In the genomic region with DNA sequence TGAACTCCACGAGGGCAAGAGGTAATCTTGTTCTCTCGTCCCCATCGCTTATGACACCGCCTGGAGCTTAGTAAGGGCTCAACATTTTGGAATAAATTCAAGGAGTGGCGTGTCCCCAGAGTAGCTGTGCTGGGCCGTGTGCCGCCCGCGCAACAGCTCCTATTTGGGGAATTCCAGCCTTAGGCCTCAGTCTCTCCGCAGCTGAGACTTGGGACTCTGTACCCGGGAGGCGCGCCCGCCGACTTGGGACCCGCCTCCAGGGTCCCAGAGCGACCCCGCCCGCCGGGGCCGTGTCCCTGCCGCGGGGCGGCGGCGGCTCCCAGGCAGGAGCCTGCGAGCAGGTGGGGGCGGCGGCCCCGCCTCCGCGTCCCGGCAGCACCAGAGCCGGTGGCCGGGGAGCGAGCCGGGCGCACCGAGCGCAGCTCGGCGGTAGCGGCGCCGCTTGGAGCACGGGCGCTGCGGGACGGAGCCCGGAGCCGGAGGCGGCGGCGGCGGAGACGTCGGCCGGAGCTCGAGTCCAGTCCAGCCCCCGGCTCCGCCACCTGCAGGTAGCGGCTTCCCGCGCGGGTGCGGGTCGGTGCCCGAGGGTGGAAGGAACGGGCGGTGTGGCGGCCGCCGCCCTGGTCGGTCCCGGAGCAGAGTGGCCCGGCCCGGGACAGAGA, we compare ENCODE assay signal across 8 cellular contexts. TPM values are rescaled to one million over a fixed set of nuclear protein-coding genes. Genes with fewer than 3 reads are reported as not detected.
A peak's percentile ranks its signal among the peaks of the same experiment; 100 is the strongest.
DNase-seq lines count a peak whose midpoint lies in the region; ATAC-seq and TF ChIP-seq lines count a peak whose summit lies in the region.

A gene with protein sequence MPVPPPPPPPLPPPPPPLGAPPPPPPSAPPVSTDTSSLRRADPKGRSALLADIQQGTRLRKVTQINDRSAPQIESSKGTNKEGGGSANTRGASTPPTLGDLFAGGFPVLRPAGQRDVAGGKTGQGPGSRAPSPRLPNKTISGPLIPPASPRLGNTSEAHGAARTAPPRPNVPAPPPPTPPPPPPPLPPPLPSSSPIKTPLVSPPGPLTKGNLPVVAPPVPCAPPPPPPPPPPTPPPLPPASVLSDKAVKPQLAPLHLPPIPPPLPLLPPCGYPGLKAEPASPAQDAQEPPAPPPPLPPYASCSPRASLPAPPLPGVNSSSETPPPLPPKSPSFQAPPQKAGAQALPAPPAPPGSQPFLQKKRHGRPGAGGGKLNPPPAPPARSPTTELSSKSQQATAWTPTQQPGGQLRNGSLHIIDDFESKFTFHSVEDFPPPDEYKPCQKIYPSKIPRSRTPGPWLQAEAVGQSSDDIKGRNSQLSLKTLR (plus strand): TSS at position 378 of the 662 bp plus-strand sequence. CDS start 28,217 bp downstream, outside the sequence.

- BruUV-seq in MCF 10A (replicated peaks; lab: Mats Ljungman, UMichigan): no TSS peak

- H3K27ac Mint-ChIP-seq in MCF 10A (ENCODE audit: low read depth, unreplicated experiment): no peak within 1 kb of the TSS

- TF ChIP-seq EP300 in stomach (IDR thresholded peaks at IDR 0.05): no peak

- H3K36me3 ChIP-seq in stomach: no peaks in the 10 kb centered on the region

- peaks cover 93% of the 10 kb centered on the region for H3K27me3 Mint-ChIP-seq in MCF 10A (ENCODE audit: insufficient read depth, unreplicated experiment)

- CTCF ChIA-PET in MCF 10A (lab: Yijun Ruan, JAX): interaction anchor here (0.7 to 1.6 kb wide), 4 partner anchors 58 to 171 kb away, joined by 3 to 6 read pairs (median 4); no protein-coding TSS in a partner anchor

- H3K27ac ChIP-seq in 22Rv1 (no peak within 1 kb of the TSS), stomach (peak within 1 kb of the TSS; percentile 71 to 88 (median 80))

- H3K4me3 ChIP-seq in stomach: peak within 1 kb of the TSS; percentile 68 to 76 (median 73)

- no peaks in the 10 kb centered on the region for H3K9me3 Mint-ChIP-seq in MCF 10A (ENCODE audit: unreplicated experiment)

- H3K4me3 Mint-ChIP-seq in MCF 10A (ENCODE audit: unreplicated experiment): peak within 1 kb of the TSS; percentile 26

- TF ChIP-seq POLR2A in stomach (IDR thresholded peaks at IDR 0.05): no peak

- H3K4me1 Mint-ChIP-seq in MCF 10A (ENCODE audit: insufficient read depth, unreplicated experiment): no peaks in the 10 kb centered on the region

- intact Hi-C loops in MCF 10A (cut with micrococcal nuclease) (no loop called here), left colon (cut with DNase I, micrococcal nuclease) (no loop called here), stomach (cut with DNase I; ENCODE audit: low total_unique reads) (no loop called here)

- ATAC-seq in HG03432 (IDR thresholded peaks at IDR 0.05; ENCODE audit: unreplicated experiment) (peak; percentile 38), left colon (peak; percentile 81), GM21447 (IDR thresholded peaks at IDR 0.05; ENCODE audit: unreplicated experiment) (no peak)

- H3K4me1 ChIP-seq in stomach: peaks cover 14 to 36% (median 31%) of the 10 kb centered on the region in 4 donors

- 2 to 4% (median 3%) methylated on average over 35 to 76 of the region's 77 CpGs for WGBS in stomach, 5 donors

- H3K36me3 Mint-ChIP-seq in MCF 10A (ENCODE audit: insufficient read depth, unreplicated experiment): no peaks in the 10 kb centered on the region

- no peaks in the 10 kb centered on the region for H3K9me3 ChIP-seq in stomach

- TF ChIP-seq CTCF in 22Rv1 (IDR thresholded peaks at IDR 0.05) (peak; percentile 27; the same call in 1 of the 2 replicates), MCF 10A (IDR thresholded peaks at IDR 0.05; ENCODE audit: unreplicated experiment) (no peak), stomach (IDR thresholded peaks at IDR 0.05) (no peak)

- DNase-seq in MCF 10A (ENCODE audit: unreplicated experiment) (peak; percentile 8), left colon (peak; percentile 31 to 58), stomach (peak; percentile 68), dedifferentiated amniotic fluid mesenchymal stem cell (ENCODE audit: extremely low spot score) (no peak), H4 (ENCODE audit: low spot score) (no peak)

- peaks cover 0 to 37% (median 27%) of the 10 kb centered on the region in 3 donors for H3K27me3 ChIP-seq in stomach

- POLR2A ChIA-PET in MCF 10A (lab: Yijun Ruan, JAX): interaction anchor here (1.0 kb wide), 1 partner anchor 252 kb away, joined by 3 read pairs; no protein-coding TSS in a partner anchor

RNA-seq across cellular contexts. Expression of the gene that starts here (rescaled TPM):
- total RNA-seq in MCF 10A (2022): not detected in 2 replicates
- total RNA-seq in left colon: 1 to 10 TPM; 1.7 to 2.1 TPM
- total RNA-seq in stomach: 10 to 100 TPM in 1 of 5 donors, 1 to 10 TPM in 3, not detected in 1; 1.2 to 11.2 (median 1.6) TPM
- 1 to 10 TPM; 4.0 to 5.9 (median 5.0) TPM for polyA plus RNA-seq in stomach
- not detected in 2 replicates for total RNA-seq in H4 (2014; rRNA removed; shearing (Covaris generic))

Comparison
In these comparisons a context has a peak if more than half of its experiments do, and no peak if none do; other contexts are left out.
1. Peak in DNase-seq in MCF 10A; RNA of the gene not detected or under 1 TPM.
2. DNase-seq: peak in left colon (2 of 2) and stomach (single experiment); none in dedifferentiated amniotic fluid mesenchymal stem cell (single experiment) and H4 (single experiment).